ENCODE assay signal across 1 cellular context in the genomic region with DNA sequence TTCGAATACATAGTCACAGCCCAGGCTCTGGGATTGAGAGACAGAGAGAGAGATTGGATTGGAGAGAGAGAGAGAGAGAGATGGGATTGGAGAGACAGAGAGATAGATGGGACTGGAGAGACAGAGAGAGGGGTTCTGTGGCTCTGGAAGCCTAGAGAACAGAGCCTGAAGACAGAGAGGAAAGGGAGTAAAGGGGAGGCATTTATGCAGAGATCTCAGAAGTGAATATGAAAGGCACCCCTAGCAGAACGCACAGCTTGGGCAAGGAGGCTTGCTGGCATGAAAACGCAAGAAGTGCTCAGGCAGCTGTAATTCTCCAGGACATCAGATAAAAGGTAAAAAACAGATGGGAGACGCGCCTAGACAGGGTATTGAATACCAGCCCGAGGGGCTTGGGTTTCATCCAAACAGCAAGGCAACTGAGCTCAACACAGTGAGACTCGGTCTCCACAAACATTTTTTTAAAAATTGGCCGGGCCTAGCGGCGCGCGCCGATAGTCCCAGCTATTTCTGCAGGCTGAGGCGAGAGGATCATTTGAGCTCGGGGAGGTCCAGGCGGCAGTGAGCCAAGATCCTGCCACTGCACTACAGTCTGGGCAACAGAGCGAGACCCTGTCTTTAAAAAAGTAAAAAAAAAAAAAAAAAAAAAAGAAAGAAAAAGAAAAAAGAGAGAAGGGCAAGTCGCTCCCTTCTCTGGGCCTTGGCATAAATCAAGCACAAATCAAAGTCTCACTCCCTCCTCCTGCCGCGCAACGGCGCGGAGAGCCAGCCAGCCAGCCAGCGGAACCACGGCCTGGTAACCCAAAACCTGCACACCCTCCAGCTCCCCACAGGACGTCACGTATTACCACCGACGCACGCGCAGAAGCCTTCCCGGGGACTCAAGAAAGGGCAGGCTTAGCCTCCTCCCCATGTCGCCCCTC.
A peak's percentile ranks its signal among the peaks of the same experiment; 100 is the strongest.
TF ChIP-seq lines count a peak whose summit lies in the region.

No MANE protein-coding gene starts in this region.

TF ChIP-seq in HEK293, 187 proteins besides CTCF, POLR2A, EP300 and RAD21 (continued from another document):
- TF ChIP-seq, protein P1, sequence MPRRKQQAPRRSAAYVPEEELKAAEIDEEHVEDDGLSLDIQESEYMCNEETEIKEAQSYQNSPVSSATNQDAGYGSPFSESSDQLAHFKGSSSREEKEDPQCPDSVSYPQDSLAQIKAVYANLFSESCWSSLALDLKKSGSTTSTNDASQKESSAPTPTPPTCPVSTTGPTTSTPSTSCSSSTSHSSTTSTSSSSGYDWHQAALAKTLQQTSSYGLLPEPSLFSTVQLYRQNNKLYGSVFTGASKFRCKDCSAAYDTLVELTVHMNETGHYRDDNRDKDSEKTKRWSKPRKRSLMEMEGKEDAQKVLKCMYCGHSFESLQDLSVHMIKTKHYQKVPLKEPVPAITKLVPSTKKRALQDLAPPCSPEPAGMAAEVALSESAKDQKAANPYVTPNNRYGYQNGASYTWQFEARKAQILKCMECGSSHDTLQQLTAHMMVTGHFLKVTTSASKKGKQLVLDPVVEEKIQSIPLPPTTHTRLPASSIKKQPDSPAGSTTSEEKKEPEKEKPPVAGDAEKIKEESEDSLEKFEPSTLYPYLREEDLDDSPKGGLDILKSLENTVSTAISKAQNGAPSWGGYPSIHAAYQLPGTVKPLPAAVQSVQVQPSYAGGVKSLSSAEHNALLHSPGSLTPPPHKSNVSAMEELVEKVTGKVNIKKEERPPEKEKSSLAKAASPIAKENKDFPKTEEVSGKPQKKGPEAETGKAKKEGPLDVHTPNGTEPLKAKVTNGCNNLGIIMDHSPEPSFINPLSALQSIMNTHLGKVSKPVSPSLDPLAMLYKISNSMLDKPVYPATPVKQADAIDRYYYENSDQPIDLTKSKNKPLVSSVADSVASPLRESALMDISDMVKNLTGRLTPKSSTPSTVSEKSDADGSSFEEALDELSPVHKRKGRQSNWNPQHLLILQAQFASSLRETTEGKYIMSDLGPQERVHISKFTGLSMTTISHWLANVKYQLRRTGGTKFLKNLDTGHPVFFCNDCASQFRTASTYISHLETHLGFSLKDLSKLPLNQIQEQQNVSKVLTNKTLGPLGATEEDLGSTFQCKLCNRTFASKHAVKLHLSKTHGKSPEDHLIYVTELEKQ (tag by site-specific recombination; IDR thresholded peaks at IDR 0.05; ENCODE audit: borderline replicate concordance) = no peak
- TF ChIP-seq ZFP69B (tag by site-specific recombination; IDR thresholded peaks at IDR 0.05) (no peak), ZNF324 (tag by site-specific recombination; IDR thresholded peaks at IDR 0.05) (no peak), ZNF169 (tag by site-specific recombination; IDR thresholded peaks at IDR 0.05) (no peak), WT1 (tag by site-specific recombination; IDR thresholded peaks at IDR 0.05) (peak; percentile 42; the same call in 1 of the 2 replicates), ZNF501 (tag by site-specific recombination; IDR thresholded peaks at IDR 0.05) (0 out of 2 replicates have a peak, but pooled peaks have one; percentile 41), ZNF426 (tag by site-specific recombination; IDR thresholded peaks at IDR 0.05) (no peak), ZNF341 (tag by site-specific recombination; IDR thresholded peaks at IDR 0.05; ENCODE audit: low read depth) (no peak), ZNF544 (tag by site-specific recombination; IDR thresholded peaks at IDR 0.05) (no peak), ZXDB (tag by site-specific recombination; IDR thresholded peaks at IDR 0.05) (no peak), MEIS1 (CRISPR knock-in tag; IDR thresholded peaks at IDR 0.05; ENCODE audit: borderline replicate concordance) (no peak), ZNF266 (tag by site-specific recombination; IDR thresholded peaks at IDR 0.05; ENCODE audit: low read depth) (no peak), KLF7 (tag by site-specific recombination; IDR thresholded peaks at IDR 0.05; ENCODE audit: borderline replicate concordance) (no peak), SP2 (tag by site-specific recombination; IDR thresholded peaks at IDR 0.05) (no peak), ZNF521 (tag by site-specific recombination; IDR thresholded peaks at IDR 0.05) (no peak), YY1 (tag by site-specific recombination; IDR thresholded peaks at IDR 0.05) (no peak), ZNF549 (tag by site-specific recombination; IDR thresholded peaks at IDR 0.05) (no peak), ZNF623 (tag by site-specific recombination; IDR thresholded peaks at IDR 0.05) (no peak), ZBTB8A (tag by site-specific recombination; IDR thresholded peaks at IDR 0.05) (peak; percentile 22; the same call in 1 of the 2 replicates), ZNF416 (tag by site-specific recombination; IDR thresholded peaks at IDR 0.05) (no peak)
- TF ChIP-seq, protein P2, sequence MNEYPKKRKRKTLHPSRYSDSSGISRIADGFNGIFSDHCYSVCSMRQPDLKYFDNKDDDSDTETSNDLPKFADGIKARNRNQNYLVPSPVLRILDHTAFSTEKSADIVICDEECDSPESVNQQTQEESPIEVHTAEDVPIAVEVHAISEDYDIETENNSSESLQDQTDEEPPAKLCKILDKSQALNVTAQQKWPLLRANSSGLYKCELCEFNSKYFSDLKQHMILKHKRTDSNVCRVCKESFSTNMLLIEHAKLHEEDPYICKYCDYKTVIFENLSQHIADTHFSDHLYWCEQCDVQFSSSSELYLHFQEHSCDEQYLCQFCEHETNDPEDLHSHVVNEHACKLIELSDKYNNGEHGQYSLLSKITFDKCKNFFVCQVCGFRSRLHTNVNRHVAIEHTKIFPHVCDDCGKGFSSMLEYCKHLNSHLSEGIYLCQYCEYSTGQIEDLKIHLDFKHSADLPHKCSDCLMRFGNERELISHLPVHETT (tag by site-specific recombination; IDR thresholded peaks at IDR 0.05) = peak; percentile 82
- TF ChIP-seq, protein P3, sequence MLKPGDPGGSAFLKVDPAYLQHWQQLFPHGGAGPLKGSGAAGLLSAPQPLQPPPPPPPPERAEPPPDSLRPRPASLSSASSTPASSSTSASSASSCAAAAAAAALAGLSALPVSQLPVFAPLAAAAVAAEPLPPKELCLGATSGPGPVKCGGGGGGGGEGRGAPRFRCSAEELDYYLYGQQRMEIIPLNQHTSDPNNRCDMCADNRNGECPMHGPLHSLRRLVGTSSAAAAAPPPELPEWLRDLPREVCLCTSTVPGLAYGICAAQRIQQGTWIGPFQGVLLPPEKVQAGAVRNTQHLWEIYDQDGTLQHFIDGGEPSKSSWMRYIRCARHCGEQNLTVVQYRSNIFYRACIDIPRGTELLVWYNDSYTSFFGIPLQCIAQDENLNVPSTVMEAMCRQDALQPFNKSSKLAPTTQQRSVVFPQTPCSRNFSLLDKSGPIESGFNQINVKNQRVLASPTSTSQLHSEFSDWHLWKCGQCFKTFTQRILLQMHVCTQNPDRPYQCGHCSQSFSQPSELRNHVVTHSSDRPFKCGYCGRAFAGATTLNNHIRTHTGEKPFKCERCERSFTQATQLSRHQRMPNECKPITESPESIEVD (tag by site-specific recombination; IDR thresholded peaks at IDR 0.05) = no peak
